In genomic region chr18:49758263-49758610, GRCh38 we compare ENCODE assay signal across 12 cellular contexts. TPM values are rescaled to one million over a fixed set of nuclear protein-coding genes. Genes with fewer than 3 reads are reported as not detected.
DNase-seq lines count a peak whose midpoint lies in the region; ATAC-seq and TF ChIP-seq lines count a peak whose summit lies in the region.
"Had no signal": no experiment of that assay in that cellular context is flagged by ENCODE, and none has a peak within 500 bp of the region (broad histone marks: within the 10 kb centered on the region; RNA-seq: fewer than 3 reads in every experiment).

No MANE protein-coding gene starts in this region.

- no peak for TF ChIP-seq CTCF in WTC11 (IDR thresholded peaks at IDR 0.05)

- H3K27ac Mint-ChIP-seq in activated naive CD4-positive, alpha-beta T cell treated with anti-CD3 and anti-CD28 coated beads, Interleukin-2, amount 50 U/mL, for 24 hours, result peak overlapping the region; percentile 17
- H3K27ac Mint-ChIP-seq in activated naive CD4-positive, alpha-beta T cell treated with anti-CD3 and anti-CD28 coated beads, Interleukin-2, amount 10 ng/mL, durations not matched to agents 7 days and 5 days, result no peak overlapping the region
- peak overlapping the region; percentile 94 for H3K27ac Mint-ChIP-seq in WTC11
- peak overlapping the region; percentile 43 for H3K27ac Mint-ChIP-seq in stimulated activated effector memory CD8-positive, alpha-beta T cell treated with anti-CD3 and anti-CD28 coated beads, Interleukin-12 subunit alpha, Interleukin-12 subunit beta, amount 100 ng/mL, for 72 hours
- H3K27ac Mint-ChIP-seq: CD14-positive monocyte; CD8-positive, alpha-beta T cell had no signal

- peaks cover 1% of the 10 kb centered on the region for H3K36me3 Mint-ChIP-seq in activated naive CD4-positive, alpha-beta T cell treated with anti-CD3 and anti-CD28 coated beads, Interleukin-2, amount 50 U/mL, for 24 hours
- no peaks in the 10 kb centered on the region for H3K36me3 Mint-ChIP-seq in activated naive CD4-positive, alpha-beta T cell treated with anti-CD3 and anti-CD28 coated beads, Interleukin-2, amount 10 ng/mL, durations not matched to agents 7 days and 5 days
- H3K36me3 Mint-ChIP-seq in WTC11, result no peaks in the 10 kb centered on the region
- H3K36me3 Mint-ChIP-seq in stimulated activated effector memory CD8-positive, alpha-beta T cell treated with anti-CD3 and anti-CD28 coated beads, Interleukin-12 subunit alpha, Interleukin-12 subunit beta, amount 100 ng/mL, for 72 hours, result peaks cover 6% of the 10 kb centered on the region
- H3K36me3 Mint-ChIP-seq: CD14-positive monocyte; CD8-positive, alpha-beta T cell had no signal

- DNase-seq in activated naive CD4-positive, alpha-beta T cell treated with anti-CD3 and anti-CD28 coated beads, Interleukin-2, amount 10 ng/mL, durations not matched to agents 7 days and 5 days, result no peak
- DNase-seq in WTC11 (ENCODE audit: low spot score), result no peak
- peak; percentile 52 for DNase-seq in islet precursor cell
- no peak for DNase-seq in stimulated activated effector memory CD8-positive, alpha-beta T cell treated with anti-CD3 and anti-CD28 coated beads, Interleukin-12 subunit alpha, Interleukin-12 subunit beta, amount 100 ng/mL, for 72 hours (ENCODE audit: low spot score in 2 of 2)
- no peak for DNase-seq in SIG-M5 treated with dmso at 0.1 percent for 504 hours (lab: John Stamatoyannopoulos, UW; ENCODE audit: unreplicated experiment)
- DNase-seq in activated CD4-positive, CD25-positive, alpha-beta regulatory T cell (lab: John Stamatoyannopoulos, UW), result no peak
- DNase-seq: CD8-positive, alpha-beta T cell; COR-L47 had no signal

- POLR2A ChIA-PET in WTC11 (lab: Charles Lee), result no interaction called here

- peaks cover 6% of the 10 kb centered on the region for H3K9me3 Mint-ChIP-seq in activated naive CD4-positive, alpha-beta T cell treated with anti-CD3 and anti-CD28 coated beads, Interleukin-2, amount 50 U/mL, for 24 hours
- H3K9me3 Mint-ChIP-seq in activated naive CD4-positive, alpha-beta T cell treated with anti-CD3 and anti-CD28 coated beads, Interleukin-2, amount 10 ng/mL, durations not matched to agents 7 days and 5 days, result no peaks in the 10 kb centered on the region
- H3K9me3 Mint-ChIP-seq in WTC11, result peaks cover 6% of the 10 kb centered on the region
- H3K9me3 Mint-ChIP-seq in stimulated activated effector memory CD8-positive, alpha-beta T cell treated with anti-CD3 and anti-CD28 coated beads, Interleukin-12 subunit alpha, Interleukin-12 subunit beta, amount 100 ng/mL, for 72 hours, result no peaks in the 10 kb centered on the region
- H3K9me3 Mint-ChIP-seq: CD8-positive, alpha-beta T cell had no signal

- ATAC-seq in WTC11 (peak; percentile 8), GM21390 (IDR thresholded peaks at IDR 0.05; ENCODE audit: unreplicated experiment) (no peak)
- ATAC-seq in stimulated activated effector memory CD8-positive, alpha-beta T cell treated with anti-CD3 and anti-CD28 coated beads, Interleukin-12 subunit alpha, Interleukin-12 subunit beta, amount 100 ng/mL, for 72 hours, result no peak
- ATAC-seq: CD8-positive, alpha-beta T cell; HepG2 had no signal

- no peaks in the 10 kb centered on the region for H3K27me3 Mint-ChIP-seq in activated naive CD4-positive, alpha-beta T cell treated with anti-CD3 and anti-CD28 coated beads, Interleukin-2, amount 50 U/mL, for 24 hours
- no peaks in the 10 kb centered on the region for H3K27me3 Mint-ChIP-seq in activated naive CD4-positive, alpha-beta T cell treated with anti-CD3 and anti-CD28 coated beads, Interleukin-2, amount 10 ng/mL, durations not matched to agents 7 days and 5 days
- no peaks in the 10 kb centered on the region for H3K27me3 Mint-ChIP-seq in WTC11 (ENCODE audit: low read depth)

- CTCF ChIA-PET in activated naive CD4-positive, alpha-beta T cell treated with anti-CD3 and anti-CD28 coated beads, Interleukin-2, amount 10 ng/mL, durations not matched to agents 7 days and 5 days (lab: Charles Lee), result interaction anchor here (0.5 kb wide), 1 partner anchor 100 kb away, joined by 3 read pairs; no protein-coding TSS in a partner anchor
- CTCF ChIA-PET in WTC11 (lab: Charles Lee), result interaction anchor here (0.6 to 1.0 kb wide), 2 partner anchors 10 to 29 kb away, joined by 3 to 5 read pairs; no protein-coding TSS in a partner anchor

- H3K4me3 Mint-ChIP-seq in activated naive CD4-positive, alpha-beta T cell treated with anti-CD3 and anti-CD28 coated beads, Interleukin-2, amount 50 U/mL, for 24 hours, result no peak overlapping the region
- H3K4me3 Mint-ChIP-seq in activated naive CD4-positive, alpha-beta T cell treated with anti-CD3 and anti-CD28 coated beads, Interleukin-2, amount 10 ng/mL, durations not matched to agents 7 days and 5 days, result no peak overlapping the region
- no peak overlapping the region for H3K4me3 Mint-ChIP-seq in WTC11
- H3K4me3 Mint-ChIP-seq in stimulated activated effector memory CD8-positive, alpha-beta T cell treated with anti-CD3 and anti-CD28 coated beads, Interleukin-12 subunit alpha, Interleukin-12 subunit beta, amount 100 ng/mL, for 72 hours, result no peak overlapping the region
- H3K4me3 Mint-ChIP-seq: CD14-positive monocyte; CD8-positive, alpha-beta T cell had no signal

- H3K4me1 Mint-ChIP-seq in activated naive CD4-positive, alpha-beta T cell treated with anti-CD3 and anti-CD28 coated beads, Interleukin-2, amount 50 U/mL, for 24 hours, result no peaks in the 10 kb centered on the region
- no peaks in the 10 kb centered on the region for H3K4me1 Mint-ChIP-seq in activated naive CD4-positive, alpha-beta T cell treated with anti-CD3 and anti-CD28 coated beads, Interleukin-2, amount 10 ng/mL, durations not matched to agents 7 days and 5 days
- peaks cover 42% of the 10 kb centered on the region for H3K4me1 Mint-ChIP-seq in WTC11
- peaks cover 8% of the 10 kb centered on the region for H3K4me1 Mint-ChIP-seq in stimulated activated effector memory CD8-positive, alpha-beta T cell treated with anti-CD3 and anti-CD28 coated beads, Interleukin-12 subunit alpha, Interleukin-12 subunit beta, amount 100 ng/mL, for 72 hours
- H3K4me1 Mint-ChIP-seq: CD14-positive monocyte had no signal

TF ChIP-seq in WTC11, 78 proteins besides CTCF, POLR2A, EP300 and RAD21 (continues in another document):
- TF ChIP-seq FOXP4 (CRISPR knock-in tag; IDR thresholded peaks at IDR 0.05) (no peak), NFE2L1 (CRISPR knock-in tag; IDR thresholded peaks at IDR 0.05) (no peak), ZBTB43 (CRISPR knock-in tag; IDR thresholded peaks at IDR 0.05) (no peak), TEAD1 (CRISPR knock-in tag; IDR thresholded peaks at IDR 0.05) (no peak), FOXK1 (CRISPR knock-in tag; IDR thresholded peaks at IDR 0.05) (no peak), ZMAT4 (CRISPR knock-in tag; IDR thresholded peaks at IDR 0.05) (no peak), HMGA2 (CRISPR knock-in tag; IDR thresholded peaks at IDR 0.05) (no peak), ZNF425 (CRISPR knock-in tag; conservative IDR thresholded peaks at IDR 0.05) (no peak), SOX15 (CRISPR knock-in tag; IDR thresholded peaks at IDR 0.05) (no peak), ZNF396 (CRISPR knock-in tag; IDR thresholded peaks at IDR 0.05; ENCODE audit: borderline replicate concordance) (no peak)

RNA-seq across cellular contexts. Expression of gene ACAA2, which starts 55.1 kb away (rescaled TPM):
- total RNA-seq in WTC11 (2021), result 135 to 136 TPM (median 136 TPM) in 3 replicates
